ENCODE assay signal across 14 cellular contexts in the genomic region with DNA sequence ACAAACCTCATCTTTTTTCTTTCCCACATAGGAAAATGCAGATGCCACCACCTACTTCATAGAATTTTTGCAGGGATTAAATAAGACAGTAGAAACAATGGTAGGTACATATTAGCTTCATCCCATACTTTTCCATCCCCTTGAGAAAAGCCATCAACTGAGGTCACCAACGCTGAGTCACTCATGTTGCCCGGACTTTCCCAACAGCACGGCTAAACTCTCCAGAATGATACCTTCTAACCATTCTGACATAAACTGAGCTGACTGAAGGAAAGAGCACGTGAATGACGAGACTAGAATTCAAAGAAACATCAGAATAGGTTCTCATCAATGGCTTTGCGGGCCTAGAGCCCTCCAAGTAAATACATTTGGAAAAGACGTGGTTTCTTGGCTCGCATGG.
DNase-seq lines count a peak whose midpoint lies in the region; ATAC-seq, FAIRE-seq and TF ChIP-seq lines count a peak whose summit lies in the region.
"Had no signal": no experiment of that assay in that cellular context is flagged by ENCODE, and none has a peak within 500 bp of the region (broad histone marks: within the 10 kb centered on the region; RNA-seq: fewer than 3 reads in every experiment).

No MANE protein-coding gene starts in this region.

- FAIRE-seq in GM12892 (lab: Jason Lieb, UNC) = peak; percentile 93
- FAIRE-seq: bronchial epithelial cell, D721Med, keratinocyte had no signal

- peak; percentile 15 to 20 for ATAC-seq in stimulated activated naive B cell treated with anti-CD40 and anti-IgM and Interleukin-4, amounts not matched to agents 10 μg/mL and 1 μg/mL and 100 μg/mL, for 72 hours (replicated peaks)
- no peak for ATAC-seq in GM23338
- ATAC-seq: activated CD4-positive, CD25-positive, alpha-beta regulatory T cell treated with anti-CD3 and anti-CD28 coated beads, Interleukin-2, amount 50 U/mL, for 24 hours; naive thymus-derived CD8-positive, alpha-beta T cell had no signal

- no peaks in the 10 kb centered on the region for H3K27me3 Mint-ChIP-seq in stimulated activated naive B cell treated with anti-CD40 and anti-IgM and Interleukin-4, amounts not matched to agents 10 μg/mL and 1 μg/mL and 100 μg/mL, for 72 hours
- H3K27me3 Mint-ChIP-seq in GM23338 (ENCODE audit: insufficient read depth, low read depth, poor library complexity) = no peaks in the 10 kb centered on the region

- H3F3A ChIP-seq in Loucy (ENCODE audit: low read depth) (peaks cover 9% of the 10 kb centered on the region; the same call in 1 of the 2 replicates), GM23338 (replicated peaks; ENCODE audit: low read depth) (no peaks in the 10 kb centered on the region)

- H3K27me3 ChIP-seq in Loucy (ENCODE audit: insufficient read depth, low read length, poor library complexity, severe bottlenecking) (no peaks in the 10 kb centered on the region), GM23338 (ENCODE audit: insufficient read depth) (no peaks in the 10 kb centered on the region)

- H3K9me3 ChIP-seq in Loucy (ENCODE audit: insufficient read depth, low read depth, low read length) = no peaks in the 10 kb centered on the region

- peaks cover under 1 to 8% of the 10 kb centered on the region in 2 donors for H3K36me3 Mint-ChIP-seq in stimulated activated naive B cell treated with anti-CD40 and anti-IgM and Interleukin-4, amounts not matched to agents 10 μg/mL and 1 μg/mL and 100 μg/mL, for 72 hours
- no peaks in the 10 kb centered on the region; the same call in 2 of the 3 replicates for H3K36me3 Mint-ChIP-seq in GM23338 (ENCODE audit: low read depth)

- peak overlapping the region; percentile 69 for H3K4me3 ChIP-seq in Loucy (ENCODE audit: low read length, poor library complexity, severe bottlenecking)
- H3K4me3 ChIP-seq in fibroblast of villous mesenchyme (ENCODE audit: low read depth, low read length) = no peak overlapping the region
- no peak overlapping the region for H3K4me3 ChIP-seq in GM23338

- TF ChIP-seq CTCF in Loucy (conservative IDR thresholded peaks at IDR 0.05; ENCODE audit: low read length) (no peak), fibroblast of villous mesenchyme (IDR thresholded peaks at IDR 0.05; ENCODE audit: insufficient read depth, low read depth, low read length) (no peak), GM23338 (conservative IDR thresholded peaks at IDR 0.05; ENCODE audit: low read depth in 2 of 2) (no peak)

- H4K20me1 ChIP-seq in Loucy (ENCODE audit: insufficient read depth, low read length, poor library complexity, severe bottlenecking) = peaks cover 5% of the 10 kb centered on the region
- no peaks in the 10 kb centered on the region for H4K20me1 ChIP-seq in GM23338 (replicated peaks; ENCODE audit: insufficient read depth)

- peak overlapping the region; percentile 68 for H3K9ac ChIP-seq in Loucy (ENCODE audit: low read depth, low read length, poor library complexity, severe bottlenecking)

- peak; percentile 35 for TF ChIP-seq POLR2A in GM12892 (IDR thresholded peaks at IDR 0.05; ENCODE audit: low read depth, low read length)

- H3K4me1 ChIP-seq in Loucy (ENCODE audit: insufficient read depth, low read length, poor library complexity, severe bottlenecking) (peaks cover 73% of the 10 kb centered on the region), GM23338 (ENCODE audit: insufficient read depth) (peaks cover 8% of the 10 kb centered on the region)

- no peak overlapping the region for H2AFZ ChIP-seq in Loucy (ENCODE audit: low read length)
- H2AFZ ChIP-seq in GM23338 = no peak overlapping the region

- H3K9me2 ChIP-seq in Loucy (replicated peaks; ENCODE audit: low read depth, low read length) (no peaks in the 10 kb centered on the region), GM23338 (ENCODE audit: insufficient read depth) (no peaks in the 10 kb centered on the region)

- H3K36me3 ChIP-seq in Loucy (ENCODE audit: insufficient read depth, low read length) = no peaks in the 10 kb centered on the region
- no peaks in the 10 kb centered on the region for H3K36me3 ChIP-seq in GM23338 (ENCODE audit: insufficient read depth)

- H3K27ac ChIP-seq in GM23338 (ENCODE audit: low read depth) = no peak overlapping the region

- H3K79me2 ChIP-seq in Loucy (ENCODE audit: insufficient read depth, low read length) (peaks cover 86% of the 10 kb centered on the region), GM23338 (replicated peaks; ENCODE audit: insufficient read depth) (no peaks in the 10 kb centered on the region)

- DNase-seq in GM12892 (ENCODE audit: insufficient read length) (no peak), fibroblast of villous mesenchyme (ENCODE audit: low read depth) (peak; percentile 27), inferior parietal cortex (ENCODE audit: extremely low spot score) (no peak), HCEC 1CT (no peak), GM23338 (ENCODE audit: low spot score) (no peak)
- peak; percentile 21 for DNase-seq in stimulated activated naive B cell treated with anti-CD40 and anti-IgM and Interleukin-4, amounts not matched to agents 10 μg/mL and 1 μg/mL and 100 μg/mL, for 72 hours
- DNase-seq: naive thymus-derived CD8-positive, alpha-beta T cell; NCI-H1105 treated with DMSO at 0.1 percent for 48 hours; NCI-H510A treated with DMSO at 0.1 percent for 48 hours had no signal

- peak overlapping the region; percentile 81 for H3K4me3 Mint-ChIP-seq in stimulated activated naive B cell treated with anti-CD40 and anti-IgM and Interleukin-4, amounts not matched to agents 10 μg/mL and 1 μg/mL and 100 μg/mL, for 72 hours
- H3K4me3 Mint-ChIP-seq in GM23338 = no peak overlapping the region

- peak overlapping the region; percentile 89 for H3K4me2 ChIP-seq in Loucy (ENCODE audit: low read depth, low read length, poor library complexity, severe bottlenecking)
- no peak overlapping the region for H3K4me2 ChIP-seq in GM23338

- H3K27ac Mint-ChIP-seq in stimulated activated naive B cell treated with anti-CD40 and anti-IgM and Interleukin-4, amounts not matched to agents 10 μg/mL and 1 μg/mL and 100 μg/mL, for 72 hours = peak overlapping the region; percentile 90
- H3K27ac Mint-ChIP-seq in GM23338 = no peak overlapping the region

- peaks cover 57 to 90% of the 10 kb centered on the region in 2 donors for H3K4me1 Mint-ChIP-seq in stimulated activated naive B cell treated with anti-CD40 and anti-IgM and Interleukin-4, amounts not matched to agents 10 μg/mL and 1 μg/mL and 100 μg/mL, for 72 hours
- peaks cover 22% of the 10 kb centered on the region; the same call in 2 of the 3 replicates for H3K4me1 Mint-ChIP-seq in GM23338

- peaks cover 0 to under 1% of the 10 kb centered on the region in 2 donors for H3K9me3 Mint-ChIP-seq in stimulated activated naive B cell treated with anti-CD40 and anti-IgM and Interleukin-4, amounts not matched to agents 10 μg/mL and 1 μg/mL and 100 μg/mL, for 72 hours
- no peaks in the 10 kb centered on the region; the same call in 2 of the 3 replicates for H3K9me3 Mint-ChIP-seq in GM23338

TF ChIP-seq in GM23338, 12 proteins besides CTCF, POLR2A, EP300 and RAD21:
- TF ChIP-seq ZNF331 (CRISPR knock-in tag; IDR thresholded peaks at IDR 0.05; ENCODE audit: low read depth) = no peak
- TF ChIP-seq, protein P1, sequence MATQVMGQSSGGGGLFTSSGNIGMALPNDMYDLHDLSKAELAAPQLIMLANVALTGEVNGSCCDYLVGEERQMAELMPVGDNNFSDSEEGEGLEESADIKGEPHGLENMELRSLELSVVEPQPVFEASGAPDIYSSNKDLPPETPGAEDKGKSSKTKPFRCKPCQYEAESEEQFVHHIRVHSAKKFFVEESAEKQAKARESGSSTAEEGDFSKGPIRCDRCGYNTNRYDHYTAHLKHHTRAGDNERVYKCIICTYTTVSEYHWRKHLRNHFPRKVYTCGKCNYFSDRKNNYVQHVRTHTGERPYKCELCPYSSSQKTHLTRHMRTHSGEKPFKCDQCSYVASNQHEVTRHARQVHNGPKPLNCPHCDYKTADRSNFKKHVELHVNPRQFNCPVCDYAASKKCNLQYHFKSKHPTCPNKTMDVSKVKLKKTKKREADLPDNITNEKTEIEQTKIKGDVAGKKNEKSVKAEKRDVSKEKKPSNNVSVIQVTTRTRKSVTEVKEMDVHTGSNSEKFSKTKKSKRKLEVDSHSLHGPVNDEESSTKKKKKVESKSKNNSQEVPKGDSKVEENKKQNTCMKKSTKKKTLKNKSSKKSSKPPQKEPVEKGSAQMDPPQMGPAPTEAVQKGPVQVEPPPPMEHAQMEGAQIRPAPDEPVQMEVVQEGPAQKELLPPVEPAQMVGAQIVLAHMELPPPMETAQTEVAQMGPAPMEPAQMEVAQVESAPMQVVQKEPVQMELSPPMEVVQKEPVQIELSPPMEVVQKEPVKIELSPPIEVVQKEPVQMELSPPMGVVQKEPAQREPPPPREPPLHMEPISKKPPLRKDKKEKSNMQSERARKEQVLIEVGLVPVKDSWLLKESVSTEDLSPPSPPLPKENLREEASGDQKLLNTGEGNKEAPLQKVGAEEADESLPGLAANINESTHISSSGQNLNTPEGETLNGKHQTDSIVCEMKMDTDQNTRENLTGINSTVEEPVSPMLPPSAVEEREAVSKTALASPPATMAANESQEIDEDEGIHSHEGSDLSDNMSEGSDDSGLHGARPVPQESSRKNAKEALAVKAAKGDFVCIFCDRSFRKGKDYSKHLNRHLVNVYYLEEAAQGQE (IDR thresholded peaks at IDR 0.05; ENCODE audit: unreplicated experiment) = no peak
- no peak for TF ChIP-seq EZH2phosphoT487 (IDR thresholded peaks at IDR 0.05; ENCODE audit: unreplicated experiment)
- TF ChIP-seq, protein P2, sequence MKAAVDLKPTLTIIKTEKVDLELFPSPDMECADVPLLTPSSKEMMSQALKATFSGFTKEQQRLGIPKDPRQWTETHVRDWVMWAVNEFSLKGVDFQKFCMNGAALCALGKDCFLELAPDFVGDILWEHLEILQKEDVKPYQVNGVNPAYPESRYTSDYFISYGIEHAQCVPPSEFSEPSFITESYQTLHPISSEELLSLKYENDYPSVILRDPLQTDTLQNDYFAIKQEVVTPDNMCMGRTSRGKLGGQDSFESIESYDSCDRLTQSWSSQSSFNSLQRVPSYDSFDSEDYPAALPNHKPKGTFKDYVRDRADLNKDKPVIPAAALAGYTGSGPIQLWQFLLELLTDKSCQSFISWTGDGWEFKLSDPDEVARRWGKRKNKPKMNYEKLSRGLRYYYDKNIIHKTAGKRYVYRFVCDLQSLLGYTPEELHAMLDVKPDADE (IDR thresholded peaks at IDR 0.05) = no peak
- no peak for TF ChIP-seq CREB1 (CRISPR knock-in tag; IDR thresholded peaks at IDR 0.05; ENCODE audit: low read depth)
TF ChIP-seq in GM23338: peak in this region for 0.

Comparison
In these comparisons a context has a peak if more than half of its experiments do, and no peak if none do; other contexts are left out.
1. DNase-seq: peak in fibroblast of villous mesenchyme (single experiment) and stimulated activated naive B cell treated with anti-CD40 and anti-IgM and Interleukin-4, amounts not matched to agents 10 μg/mL and 1 μg/mL and 100 μg/mL, for 72 hours (single experiment); none in GM12892 (single experiment), inferior parietal cortex (single experiment), HCEC 1CT (single experiment) and GM23338 (single experiment).